Comparison of ENCODE assay signal across 1 cellular context in genomic region chr15:78052545-78052944, GRCh38.
TF ChIP-seq lines count a peak whose summit lies in the region.

No MANE protein-coding gene starts in this region.

TF ChIP-seq in endothelial cell of umbilical vein, 7 proteins besides CTCF, POLR2A, EP300 and RAD21 (continued from another document):
- no peak for TF ChIP-seq JUN (IDR thresholded peaks at IDR 0.05; ENCODE audit: borderline replicate concordance, insufficient read depth, insufficient read length, low read depth)
- TF ChIP-seq EZH2 (IDR thresholded peaks at IDR 0.05; ENCODE audit: borderline replicate concordance, low read depth, low read length, severe bottlenecking): no peak
- no peak for TF ChIP-seq FOS (IDR thresholded peaks at IDR 0.05; ENCODE audit: borderline replicate concordance, insufficient read depth, low read length)
- no peak for TF ChIP-seq MYC (IDR thresholded peaks at IDR 0.05; ENCODE audit: low read depth, low read length)
- TF ChIP-seq MAX (IDR thresholded peaks at IDR 0.05; ENCODE audit: insufficient read depth, insufficient read length): no peak
